8 cellular contexts compared by ENCODE assay signal in the genomic region with DNA sequence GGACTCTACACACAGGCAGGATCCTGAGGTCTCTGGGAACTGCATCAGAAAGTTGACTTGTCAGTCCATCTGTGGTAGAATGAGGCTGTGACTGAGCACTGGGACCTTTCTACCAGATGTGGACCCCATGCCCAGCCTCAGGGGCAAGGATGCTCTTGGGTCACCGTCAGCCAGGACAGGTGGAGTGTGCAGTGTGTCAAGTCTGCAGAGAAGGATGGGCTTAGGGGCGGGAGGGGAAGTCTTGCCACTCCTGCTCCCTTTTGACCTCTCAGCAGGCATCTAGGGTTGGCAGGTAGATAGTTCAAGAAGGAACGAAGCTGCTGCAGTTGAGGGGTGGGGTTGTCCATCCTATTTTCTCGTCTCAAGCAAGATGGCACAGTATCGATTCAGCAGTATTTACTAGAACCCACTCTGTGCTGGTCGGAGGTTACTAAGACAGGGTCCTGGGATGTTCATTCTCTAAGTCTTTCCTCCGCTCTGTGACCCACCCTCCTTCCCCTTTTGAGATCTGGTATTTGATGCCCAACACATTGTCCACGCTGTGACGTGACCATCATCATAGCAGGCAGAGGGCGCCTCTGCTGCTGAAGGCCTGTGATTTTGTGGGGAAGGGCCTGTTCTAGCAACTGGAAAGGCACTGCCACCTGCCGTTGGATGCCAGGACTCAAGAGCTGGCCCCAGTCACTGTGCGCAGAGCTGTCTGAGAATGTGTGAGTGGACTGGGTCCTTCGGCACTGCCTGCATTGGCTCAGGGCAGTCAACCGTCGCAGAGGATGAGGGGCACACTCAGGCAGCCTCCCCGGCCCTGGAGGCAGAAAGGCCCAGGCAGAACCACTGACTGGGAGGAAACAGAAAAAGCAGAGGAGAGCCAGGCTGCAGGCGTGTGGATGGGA. TPM values are rescaled to one million over a fixed set of nuclear protein-coding genes. Genes with fewer than 3 reads are reported as not detected.
DNase-seq lines count a peak whose midpoint lies in the region; FAIRE-seq lines count a peak whose summit lies in the region.

No MANE protein-coding gene starts in this region.

- WGBS in ectodermal cell, 2 experiments: 77 to 79% methylated on average over 17 of the region's 17 CpGs

- no peaks in the 10 kb centered on the region for H3K27me3 ChIP-seq in ectodermal cell (ENCODE audit: control insufficient read depth, insufficient read depth, low read length, poor library complexity, severe bottlenecking)

- DNase-seq in stimulated activated CD4-positive, alpha-beta T cell treated with anti-CD3 and anti-CD28 coated beads, Interleukin-15, amount 100 ng/mL, for 24 hours: peak; percentile 54
- no peak for DNase-seq in stimulated activated CD4-positive, alpha-beta T cell treated with anti-CD3 and anti-CD28 coated beads, Interleukin-2, amount 100 ng/mL, for 48 hours
- DNase-seq in NCI-H2081 treated with DMSO at 0.1 percent for 48 hours (lab: John Stamatoyannopoulos, UW): peak; percentile 21
- DNase-seq in lung microvascular endothelial cell (ENCODE audit: low read depth in 2 of 2): peak; percentile 88 to 94
- peak; percentile 68 for DNase-seq in urothelium cell line (ENCODE audit: low spot score)
- no peak for DNase-seq in germinal center (ENCODE audit: low spot score)

- H3K4me1 ChIP-seq in ectodermal cell (ENCODE audit: control insufficient read depth, insufficient read depth, low read length): no peaks in the 10 kb centered on the region

- H3K9me3 ChIP-seq in ectodermal cell (ENCODE audit: control insufficient read depth, low read length): no peaks in the 10 kb centered on the region

- FAIRE-seq in TTC549 (lab: Jason Lieb, UNC) (peak; percentile 45), urothelium cell line (lab: Jason Lieb, UNC) (peak; percentile 85)

- H3K27ac ChIP-seq in ectodermal cell (ENCODE audit: insufficient read depth, low read depth, low read length, poor library complexity, severe bottlenecking): peak overlapping the region; percentile 26

- H3K4me3 ChIP-seq in ectodermal cell (ENCODE audit: insufficient read depth, low read depth, low read length): no peak overlapping the region

- H3K36me3 ChIP-seq in ectodermal cell (ENCODE audit: control insufficient read depth, insufficient read depth, low read length): peaks cover 19% of the 10 kb centered on the region

RNA-seq across cellular contexts. Expression of gene RBCK1, which starts 23.2 kb away (rescaled TPM):
- polyA plus RNA-seq in ectodermal cell (2013, experiment 1 of 4): 54.3 TPM
- 45.8 TPM for polyA plus RNA-seq in ectodermal cell (2013, experiment 2 of 4)
- polyA plus RNA-seq in ectodermal cell (2013, experiment 3 of 4): 47.5 TPM
- 50.9 TPM for polyA plus RNA-seq in ectodermal cell (2013, experiment 4 of 4)
- total RNA-seq in lung microvascular endothelial cell: 46.4 and 76.6 TPM in 2 replicates

RNA-seq across cellular contexts. Expression of gene TBC1D20, which starts 31.1 kb away (rescaled TPM):
- polyA plus RNA-seq in ectodermal cell (2013, experiment 1 of 4): 30.4 TPM
- 27.9 TPM for polyA plus RNA-seq in ectodermal cell (2013, experiment 2 of 4)
- 24.8 TPM for polyA plus RNA-seq in ectodermal cell (2013, experiment 3 of 4)
- polyA plus RNA-seq in ectodermal cell (2013, experiment 4 of 4): 28.7 TPM
- 12.6 and 16.9 TPM in 2 replicates for total RNA-seq in lung microvascular endothelial cell

RNA-seq across cellular contexts. Expression of gene TRIB3, which starts 50.7 kb away (rescaled TPM):
- 2.6 TPM for polyA plus RNA-seq in ectodermal cell (2013, experiment 1 of 4)
- polyA plus RNA-seq in ectodermal cell (2013, experiment 2 of 4): 4.1 TPM
- 2.5 TPM for polyA plus RNA-seq in ectodermal cell (2013, experiment 3 of 4)
- polyA plus RNA-seq in ectodermal cell (2013, experiment 4 of 4): 3.3 TPM
- total RNA-seq in lung microvascular endothelial cell: 26.6 and 36.1 TPM in 2 replicates

Comparison
In these comparisons a context has a peak if more than half of its experiments do, and no peak if none do; other contexts are left out.
1. DNase-seq: peak in stimulated activated CD4-positive, alpha-beta T cell treated with anti-CD3 and anti-CD28 coated beads, Interleukin-15, amount 100 ng/mL, for 24 hours (single experiment), NCI-H2081 treated with DMSO at 0.1 percent for 48 hours (single experiment), lung microvascular endothelial cell (2 of 2) and urothelium cell line (single experiment); none in stimulated activated CD4-positive, alpha-beta T cell treated with anti-CD3 and anti-CD28 coated beads, Interleukin-2, amount 100 ng/mL, for 48 hours (0 of 2) and germinal center (single experiment).